In the genomic region with DNA sequence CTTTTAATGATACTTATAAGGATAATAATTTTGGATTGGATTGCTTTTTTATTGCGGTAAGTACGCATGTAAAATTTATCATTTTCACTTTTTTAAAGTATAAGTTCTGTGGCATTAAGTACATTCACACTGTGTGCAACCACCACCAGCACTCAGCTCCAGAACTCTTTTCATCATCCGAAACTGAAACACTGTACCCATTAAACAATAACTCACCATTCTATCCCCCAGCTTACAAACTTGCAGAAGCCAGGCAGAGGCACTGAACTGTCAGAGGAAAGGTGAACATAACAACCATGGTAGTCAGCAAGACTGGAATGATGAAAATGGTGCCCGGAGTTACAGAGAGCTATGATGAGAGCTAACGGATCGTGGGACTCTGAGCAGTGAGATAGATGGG, we compare ENCODE assay signal across 26 cellular contexts.
"Had no signal": no experiment of that assay in that cellular context is flagged by ENCODE, and none has a peak within 500 bp of the region (broad histone marks: within the 10 kb centered on the region; RNA-seq: fewer than 3 reads in every experiment).

No MANE protein-coding gene starts in this region.

- FAIRE-seq: keratinocyte had no signal

- H3K27me3 ChIP-seq: dorsolateral prefrontal cortex, gastrocnemius medialis, right atrium auricular region, suprapubic skin had no signal

- DNase-seq: dorsolateral prefrontal cortex; effector CD4-positive, alpha-beta T cell; endodermal cell; foreskin fibroblast; gastrocnemius medialis; head of caudate nucleus; left ventricle myocardium superior; lower lobe of right lung; naive thymus-derived CD8-positive, alpha-beta T cell; nephron progenitor cell; nucleus accumbens; stimulated activated CD4-positive, alpha-beta T cell treated with anti-CD3 and anti-CD28 coated beads, Interleukin-12 subunit alpha, Interleukin-12 subunit beta, amount 100 ng/mL, for 4 hours; stimulated activated CD4-positive, alpha-beta T cell treated with anti-CD3 and anti-CD28 coated beads, Interleukin-1b, Interleukin-23, amount 100 ng/mL, for 48 hours; stimulated activated CD4-positive, alpha-beta T cell treated with anti-CD3 and anti-CD28 coated beads, Interleukin-4, amount 100 ng/mL, for 1 hour; stimulated activated CD8-positive, alpha-beta memory T cell treated with anti-CD3 and anti-CD28 coated beads, Interleukin-4, amount 100 ng/mL, for 48 hours; stimulated activated naive CD4-positive, alpha-beta T cell; stimulated activated naive CD8-positive, alpha-beta T cell treated with anti-CD3 and anti-CD28 coated beads, Interleukin-15, amount 100 ng/mL, for 72 hours; trophoblast cell had no signal

- ATAC-seq: esophagus mucosa; gastrocnemius medialis; left ventricle myocardium superior; lower lobe of right lung; naive thymus-derived CD8-positive, alpha-beta T cell; sciatic nerve; stimulated activated naive CD8-positive, alpha-beta T cell treated with anti-CD3 and anti-CD28 coated beads, Interleukin-15, amount 100 ng/mL, for 72 hours had no signal

- H3K4me3 ChIP-seq: dorsolateral prefrontal cortex, gastrocnemius medialis, lower lobe of right lung, prostate gland, right atrium auricular region, smooth muscle cell, suprapubic skin had no signal

- H3K4me1 ChIP-seq: gastrocnemius medialis, lower lobe of right lung, prostate gland, right atrium auricular region, suprapubic skin had no signal

- H3K36me3 ChIP-seq: gastrocnemius medialis, lower lobe of right lung, prostate gland, right atrium auricular region, suprapubic skin had no signal

- H3K9me3 ChIP-seq: gastrocnemius medialis, lower lobe of right lung, prostate gland, right atrium auricular region, suprapubic skin had no signal

- H3K4me2 ChIP-seq: smooth muscle cell had no signal

- H3K27ac ChIP-seq: dorsolateral prefrontal cortex, epithelial cell of prostate, gastrocnemius medialis, lower lobe of right lung, prostate gland, right atrium auricular region, suprapubic skin had no signal
